22 cellular contexts compared by ENCODE assay signal in genomic region chr20:49411221-49411925, GRCh38.
"Had no signal": no experiment of that assay in that cellular context is flagged by ENCODE, and none has a peak within 500 bp of the region (broad histone marks: within the 10 kb centered on the region; RNA-seq: fewer than 3 reads in every experiment).

No MANE protein-coding gene starts in this region.

- H3K27ac ChIP-seq: adrenal gland, breast epithelium, lower lobe of right lung, vagina had no signal

- H3K27ac Mint-ChIP-seq: activated CD4-positive, alpha-beta T cell treated with anti-CD3 and anti-CD28 coated beads, Interleukin-2, amount 10 ng/mL, durations not matched to agents 7 days and 5 days; activated naive CD4-positive, alpha-beta T cell treated with anti-CD3 and anti-CD28 coated beads, Interleukin-2, amount 50 U/mL, for 24 hours; dendritic cell treated with granulocyte-macrophage colony-stimulating factor and Interleukin-4, amounts not matched to agents 40 ng/mL and 50 ng/mL, for 4 days; natural killer cell treated with Interleukin-12 subunit alpha and Interleukin-12 subunit beta and Interleukin-15 and Interleukin-18, amount 100 ng/mL, for 72 hours; T-helper 2 cell treated with Interferon-gamma antibody and Interleukin-4, amounts not matched to agents 5 μg/mL and 100 μg/mL, for 36 hours had no signal

- H3K36me3 Mint-ChIP-seq: activated naive CD4-positive, alpha-beta T cell treated with anti-CD3 and anti-CD28 coated beads, Interleukin-2, amount 50 U/mL, for 24 hours; natural killer cell treated with Interleukin-12 subunit alpha and Interleukin-12 subunit beta and Interleukin-15 and Interleukin-18, amount 100 ng/mL, for 72 hours had no signal

- H3K4me1 ChIP-seq: breast epithelium, lower lobe of right lung, vagina had no signal

- H3K4me3 Mint-ChIP-seq: activated CD4-positive, alpha-beta T cell treated with anti-CD3 and anti-CD28 coated beads, Interleukin-2, amount 10 ng/mL, durations not matched to agents 7 days and 5 days; activated naive CD4-positive, alpha-beta T cell treated with anti-CD3 and anti-CD28 coated beads, Interleukin-2, amount 50 U/mL, for 24 hours; dendritic cell treated with granulocyte-macrophage colony-stimulating factor and Interleukin-4, amounts not matched to agents 40 ng/mL and 50 ng/mL, for 4 days; natural killer cell treated with Interleukin-12 subunit alpha and Interleukin-12 subunit beta and Interleukin-15 and Interleukin-18, amount 100 ng/mL, for 72 hours; T-helper 2 cell treated with Interferon-gamma antibody and Interleukin-4, amounts not matched to agents 5 μg/mL and 100 μg/mL, for 36 hours had no signal

- H3K36me3 ChIP-seq: adrenal gland, breast epithelium, lower lobe of right lung, tibial nerve, vagina had no signal

- H3K27me3 ChIP-seq: adrenal gland, breast epithelium, vagina had no signal

- H3K9me3 ChIP-seq: adrenal gland, breast epithelium, lower lobe of right lung, tibial nerve, vagina had no signal

- H3K9me3 Mint-ChIP-seq: activated CD4-positive, alpha-beta T cell treated with anti-CD3 and anti-CD28 coated beads, Interleukin-2, amount 10 ng/mL, durations not matched to agents 7 days and 5 days; activated naive CD4-positive, alpha-beta T cell treated with anti-CD3 and anti-CD28 coated beads, Interleukin-2, amount 50 U/mL, for 24 hours; dendritic cell treated with granulocyte-macrophage colony-stimulating factor and Interleukin-4, amounts not matched to agents 40 ng/mL and 50 ng/mL, for 4 days; natural killer cell treated with Interleukin-12 subunit alpha and Interleukin-12 subunit beta and Interleukin-15 and Interleukin-18, amount 100 ng/mL, for 72 hours; T-helper 2 cell treated with Interferon-gamma antibody and Interleukin-4, amounts not matched to agents 5 μg/mL and 100 μg/mL, for 36 hours had no signal

- DNase-seq: activated CD4-positive, alpha-beta T cell treated with anti-CD3 and anti-CD28 coated beads, Interleukin-2, amount 10 ng/mL, durations not matched to agents 7 days and 5 days; activated CD8-positive, alpha-beta memory T cell treated with anti-CD3 and anti-CD28 coated beads, Interleukin-2, amount 50 U/mL, for 48 hours; activated effector memory CD4-positive, alpha-beta T cell treated with Interleukin-2 at 50 U/mL for 16 hours; activated T-cell treated with anti-CD3 and anti-CD28 coated beads, Interleukin-2, amount 50 U/mL, for 48 hours; adrenal gland; cerebellar nuclear complex; effector CD8-positive, alpha-beta T cell; hypothalamus; islet precursor cell; left colon; lower lobe of right lung; nucleus accumbens; stimulated activated naive CD8-positive, alpha-beta T cell treated with anti-CD3 and anti-CD28 coated beads, Interleukin-15, Interleukin-2, amounts not matched to agents 100 U/mL and 50 U/mL, for 24 hours; substantia nigra had no signal

- ATAC-seq: activated CD4-positive, CD25-positive, alpha-beta regulatory T cell treated with anti-CD3 and anti-CD28 coated beads, Interleukin-2, amount 50 U/mL, for 24 hours; left colon; lower lobe of right lung; natural killer cell treated with Interleukin-12 subunit alpha and Interleukin-12 subunit beta and Interleukin-15 and Interleukin-18, amount 100 ng/mL, for 72 hours; stimulated activated naive CD8-positive, alpha-beta T cell treated with anti-CD3 and anti-CD28 coated beads, Interleukin-15, Interleukin-2, amounts not matched to agents 100 U/mL and 50 U/mL, for 24 hours had no signal

- H3K4me1 Mint-ChIP-seq: activated CD4-positive, alpha-beta T cell treated with anti-CD3 and anti-CD28 coated beads, Interleukin-2, amount 10 ng/mL, durations not matched to agents 7 days and 5 days; activated naive CD4-positive, alpha-beta T cell treated with anti-CD3 and anti-CD28 coated beads, Interleukin-2, amount 50 U/mL, for 24 hours had no signal

- H3K4me3 ChIP-seq: adrenal gland, breast epithelium, lower lobe of right lung, tibial nerve, vagina had no signal
